Comparison of ENCODE assay signal across 8 cellular contexts in genomic region chr1:51627672-51628071, GRCh38. TPM values are rescaled to one million over a fixed set of nuclear protein-coding genes. Genes with fewer than 3 reads are reported as not detected.
DNase-seq lines count a peak whose midpoint lies in the region; ATAC-seq, FAIRE-seq and TF ChIP-seq lines count a peak whose summit lies in the region.

No MANE protein-coding gene starts in this region.

- peaks cover 43% of the 10 kb centered on the region for H3K4me1 Mint-ChIP-seq in CD4-positive, alpha-beta T cell (ENCODE audit: low read depth)

- no peak overlapping the region for H3K27ac ChIP-seq in CD4-positive, alpha-beta T cell (ENCODE audit: low read depth, low read length)
- no peak overlapping the region for H3K27ac ChIP-seq in coronary artery

- H3K27ac Mint-ChIP-seq in CD4-positive, alpha-beta T cell, result no peak overlapping the region

- H3K4me3 ChIP-seq in coronary artery, result no peak overlapping the region

- H3K9me3 ChIP-seq in CD4-positive, alpha-beta T cell (ENCODE audit: control insufficient read depth, low read length), result no peaks in the 10 kb centered on the region

- peaks cover 11% of the 10 kb centered on the region for H3K36me3 Mint-ChIP-seq in CD4-positive, alpha-beta T cell (ENCODE audit: low read depth)

- H3K4me3 Mint-ChIP-seq in CD4-positive, alpha-beta T cell, result no peak overlapping the region

- H3K27me3 Mint-ChIP-seq in CD4-positive, alpha-beta T cell, result no peaks in the 10 kb centered on the region

- CTCF ChIA-PET in CD4-positive, alpha-beta T cell (lab: Charles Lee), result interaction anchor here (0.7 to 1.3 kb wide), 2 partner anchors 75 to 141 kb away, joined by 3 to 4 read pairs; no protein-coding TSS in a partner anchor

- peak; percentile 37 for ATAC-seq in CD4-positive, alpha-beta T cell (ENCODE audit: poor library complexity)
- ATAC-seq in left lobe of liver, result peak; percentile 85
- ATAC-seq in HG02885 (IDR thresholded peaks at IDR 0.05; ENCODE audit: poor library complexity, unreplicated experiment), result no peak
- ATAC-seq in HG03108 (IDR thresholded peaks at IDR 0.05; ENCODE audit: unreplicated experiment), result no peak

- no peak for DNase-seq in CD4-positive, alpha-beta T cell
- peak; percentile 41 for DNase-seq in HT1080 (ENCODE audit: low read depth)
- DNase-seq in amniotic epithelial cell (ENCODE audit: low read depth), result peak; percentile 69
- no peak for DNase-seq in left lobe of liver (ENCODE audit: low spot score)
- DNase-seq in GM12891 (ENCODE audit: insufficient read length, low spot score), result no peak
- no peak for DNase-seq in coronary artery (ENCODE audit: low spot score)

- H3K27me3 ChIP-seq in CD4-positive, alpha-beta T cell (ENCODE audit: control insufficient read depth, insufficient read depth, low read length), result no peaks in the 10 kb centered on the region

- POLR2A ChIA-PET in CD4-positive, alpha-beta T cell (lab: Charles Lee), result interaction anchor here (0.6 to 0.7 kb wide), 2 partner anchors 28 to 692 kb away, joined by 4 to 10 read pairs; no protein-coding TSS in a partner anchor

- intact Hi-C loops in CD4-positive, alpha-beta T cell (cut with DNase I, micrococcal nuclease), result loop anchor here (5.0 to 10.0 kb wide), 2 partner anchors 140 to 663 kb away; partner anchors contain the start of gene FAF1 (in 1 of the 2)

- no peaks in the 10 kb centered on the region for H3K9me3 Mint-ChIP-seq in CD4-positive, alpha-beta T cell

- no peak for TF ChIP-seq POLR2A in GM12891 (IDR thresholded peaks at IDR 0.05; ENCODE audit: low read depth, low read length)

- no peak for FAIRE-seq in GM12891 (lab: Jason Lieb, UNC)

- no peak for TF ChIP-seq CTCF in CD4-positive, alpha-beta T cell (IDR thresholded peaks at IDR 0.05)
- no peak for TF ChIP-seq CTCF in coronary artery (IDR thresholded peaks at IDR 0.05)

TF ChIP-seq in GM12891, 5 proteins besides CTCF, POLR2A, EP300 and RAD21:
- TF ChIP-seq SPI1 (IDR thresholded peaks at IDR 0.05; ENCODE audit: low read depth, low read length) (no peak), TAF1 (IDR thresholded peaks at IDR 0.05; ENCODE audit: low read depth, low read length) (no peak), POU2F2 (IDR thresholded peaks at IDR 0.05; ENCODE audit: low read depth, low read length) (no peak), PAX5 (IDR thresholded peaks at IDR 0.05; ENCODE audit: insufficient read depth, low read length, severe bottlenecking) (no peak), POLR2AphosphoS5 (IDR thresholded peaks at IDR 0.05; ENCODE audit: low read depth, low read length) (no peak)

RNA-seq across cellular contexts. Expression of gene OSBPL9, which starts 10.8 kb away (rescaled TPM):
- 10 to 100 TPM; 35.6 to 36.5 TPM for total RNA-seq in CD4-positive, alpha-beta T cell
- 28.5 and 34.3 TPM in 2 replicates for total RNA-seq in HT1080 (2014; rRNA removed; shearing (Covaris generic))
- 23.8 and 27.1 TPM in 2 replicates for polyA plus RNA-seq in HT1080 (2015; cell fraction: cytosol; rRNA removed)
- 73.1 and 78.7 TPM in 2 replicates for polyA plus RNA-seq in HT1080 (2015; cell fraction: nucleus; rRNA removed)
- 61.1 TPM for total RNA-seq in left lobe of liver
- polyA plus RNA-seq in GM12891 (2012; ENCODE audit: low read depth, missing spikeins), result 79.7 TPM

Comparison
In these comparisons a context has a peak if more than half of its experiments do, and no peak if none do; other contexts are left out.
1. ATAC-seq: peak in CD4-positive, alpha-beta T cell (single experiment) and left lobe of liver (single experiment); none in HG02885 (single experiment) and HG03108 (single experiment).
2. DNase-seq: peak in HT1080 (single experiment) and amniotic epithelial cell (single experiment); none in CD4-positive, alpha-beta T cell (0 of 10), left lobe of liver (single experiment), GM12891 (single experiment) and coronary artery (single experiment).